In the genomic region with DNA sequence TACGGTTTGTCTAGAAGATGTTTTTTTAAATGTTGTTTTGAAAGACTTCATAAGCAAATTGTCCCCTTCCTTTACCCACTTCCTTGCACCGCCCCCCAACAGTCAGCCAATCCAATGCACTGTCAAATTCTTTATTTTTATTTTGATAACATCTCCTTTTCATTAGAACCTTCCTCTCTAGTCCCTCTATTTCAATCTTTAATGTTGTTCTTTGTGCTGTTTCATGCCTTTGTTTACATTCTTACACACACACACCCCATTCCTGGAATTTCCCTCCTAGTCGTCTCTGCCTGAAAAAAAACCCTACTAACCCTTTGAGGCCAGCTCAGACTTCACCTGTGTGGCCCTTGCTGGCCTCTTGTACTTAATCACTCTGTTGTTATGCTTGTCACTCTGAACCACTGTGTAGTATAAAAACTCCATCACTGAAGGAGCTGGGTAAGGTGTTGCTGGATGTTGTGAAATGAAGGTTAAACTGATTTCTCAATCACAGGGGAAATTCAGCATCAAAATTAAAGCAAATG, we compare ENCODE assay signal across 8 cellular contexts.
DNase-seq lines count a peak whose midpoint lies in the region; ATAC-seq and TF ChIP-seq lines count a peak whose summit lies in the region.
"Had no signal": no experiment of that assay in that cellular context is flagged by ENCODE, and none has a peak within 500 bp of the region (broad histone marks: within the 10 kb centered on the region; RNA-seq: fewer than 3 reads in every experiment).

No MANE protein-coding gene starts in this region.

- DNase-seq in H4 (ENCODE audit: low spot score): peak; percentile 47
- peak; percentile 76 to 95 for DNase-seq in SJSA1 (ENCODE audit: low read depth in 1 of 2, low spot score in 2 of 2)
- DNase-seq in fibroblast of pulmonary artery (ENCODE audit: low read depth): peak; percentile 44
- DNase-seq in ureter (ENCODE audit: low spot score): no peak
- DNase-seq in SIG-M5 treated with dmso at 0.1 percent for 504 hours (lab: John Stamatoyannopoulos, UW; ENCODE audit: unreplicated experiment): no peak
- DNase-seq: activated effector memory CD4-positive, alpha-beta T cell treated with Interleukin-2 at 50 U/mL for 16 hours had no signal

- no peak for ATAC-seq in GM18517 (IDR thresholded peaks at IDR 0.05; ENCODE audit: unreplicated experiment)

- H3K4me3 ChIP-seq in SJSA1 (no peak overlapping the region), fibroblast of pulmonary artery (replicated peaks; ENCODE audit: low read depth, low read length) (no peak overlapping the region), skeletal muscle satellite cell (ENCODE audit: low read length) (no peak overlapping the region)

- H3K27me3 ChIP-seq in SJSA1 (replicated peaks) (no peaks in the 10 kb centered on the region), skeletal muscle satellite cell (ENCODE audit: control insufficient read depth, insufficient read depth, low read length) (no peaks in the 10 kb centered on the region)

- H3K27ac ChIP-seq in SJSA1: peak overlapping the region; percentile 86

- no peaks in the 10 kb centered on the region for H3K9me3 ChIP-seq in SJSA1 (replicated peaks)
- no peaks in the 10 kb centered on the region for H3K9me3 ChIP-seq in skeletal muscle satellite cell (replicated peaks; ENCODE audit: low read length)

- H3K9ac ChIP-seq in skeletal muscle satellite cell (ENCODE audit: low read depth, low read length): peak overlapping the region; percentile 27

- H3K4me1 ChIP-seq in SJSA1 (replicated peaks): peaks cover 72% of the 10 kb centered on the region
- peaks cover 51% of the 10 kb centered on the region for H3K4me1 ChIP-seq in skeletal muscle satellite cell (ENCODE audit: control insufficient read depth, insufficient read depth, low read length)

- no peak for TF ChIP-seq CTCF in fibroblast of pulmonary artery (IDR thresholded peaks at IDR 0.05; ENCODE audit: low read length, missing control alignments)

- H3K4me2 ChIP-seq in skeletal muscle satellite cell (ENCODE audit: low read length): peak overlapping the region; percentile 41

- H3K36me3 ChIP-seq in SJSA1 (no peaks in the 10 kb centered on the region), skeletal muscle satellite cell (ENCODE audit: insufficient read depth, low read length) (no peaks in the 10 kb centered on the region)

Comparison
In these comparisons a context has a peak if more than half of its experiments do, and no peak if none do; other contexts are left out.
1. DNase-seq: peak in H4 (single experiment), SJSA1 (2 of 2) and fibroblast of pulmonary artery (single experiment); none in ureter (single experiment) and SIG-M5 treated with dmso at 0.1 percent for 504 hours (single experiment).